In genomic region chr2:84969511-84970265, GRCh38 we compare ENCODE assay signal across 8 cellular contexts. TPM values are rescaled to one million over a fixed set of nuclear protein-coding genes. Genes with fewer than 3 reads are reported as not detected.
DNase-seq lines count a peak whose midpoint lies in the region; ATAC-seq, FAIRE-seq and TF ChIP-seq lines count a peak whose summit lies in the region.

No MANE protein-coding gene starts in this region.

- H3K9me3 Mint-ChIP-seq in T-helper 2 cell treated with Interferon-gamma antibody and Interleukin-4, amounts not matched to agents 5 μg/mL and 100 μg/mL, for 36 hours: no peaks in the 10 kb centered on the region
- H3K9me3 Mint-ChIP-seq in naive B cell: peaks cover 0 to 3% (median 0%) of the 10 kb centered on the region in 7 donors

- DNase-seq in AG04450 (ENCODE audit: low read depth, low spot score) (no peak), H54 (ENCODE audit: insufficient read length, low spot score) (no peak), naive B cell (peak; percentile 54), occipital lobe (lab: John Stamatoyannopoulos, UW) (no peak), NCI-H345 (lab: John Stamatoyannopoulos, UW) (no peak)
- DNase-seq in T-helper 2 cell treated with Interferon-gamma antibody and Interleukin-4, amounts not matched to agents 5 μg/mL and 100 μg/mL, for 36 hours (ENCODE audit: low spot score): peak; percentile 19
- DNase-seq in effector CD8-positive, alpha-beta T cell (lab: John Stamatoyannopoulos, UW): peak; percentile 6

- peak overlapping the region; percentile 98 for H3K27ac Mint-ChIP-seq in T-helper 2 cell treated with Interferon-gamma antibody and Interleukin-4, amounts not matched to agents 5 μg/mL and 100 μg/mL, for 36 hours
- H3K27ac Mint-ChIP-seq in naive B cell: peak overlapping the region; percentile 93 to 99 (median 98)

- peaks cover 33% of the 10 kb centered on the region for H3K4me1 Mint-ChIP-seq in T-helper 2 cell treated with Interferon-gamma antibody and Interleukin-4, amounts not matched to agents 5 μg/mL and 100 μg/mL, for 36 hours (ENCODE audit: low read depth)
- peaks cover 44 to 57% (median 51%) of the 10 kb centered on the region in 3 donors for H3K4me1 Mint-ChIP-seq in naive B cell

- peaks cover 3% of the 10 kb centered on the region; the same call in 1 of the 2 replicates for H3K9me3 ChIP-seq in AG04450 (ENCODE audit: control insufficient read depth, insufficient read depth, low read length)

- no peak for TF ChIP-seq POLR2A in H54 (IDR thresholded peaks at IDR 0.05; ENCODE audit: low read depth, low read length)

- peak; percentile 48 for FAIRE-seq in H54 (lab: Jason Lieb, UNC)

- CTCF ChIA-PET in AG04450 (lab: Charles Lee): interaction anchor here (1.1 to 1.6 kb wide), 4 partner anchors 44 to 97 kb away, joined by 4 to 7 read pairs (median 4); no protein-coding TSS in a partner anchor

- peak overlapping the region; percentile 74 for H3K4me3 ChIP-seq in AG04450 (ENCODE audit: low read depth, low read length)

- H3K27me3 ChIP-seq in AG04450 (ENCODE audit: control insufficient read depth, insufficient read depth, low read length): no peaks in the 10 kb centered on the region

- peak overlapping the region; percentile 93 for H3K4me3 Mint-ChIP-seq in T-helper 2 cell treated with Interferon-gamma antibody and Interleukin-4, amounts not matched to agents 5 μg/mL and 100 μg/mL, for 36 hours
- peak overlapping the region; percentile 93 to 99 (median 97) for H3K4me3 Mint-ChIP-seq in naive B cell

- TF ChIP-seq CTCF in AG04450 (IDR thresholded peaks at IDR 0.05; ENCODE audit: low read depth, low read length): no peak

- peak overlapping the region; percentile 89 for H3K27ac ChIP-seq in AG04450 (ENCODE audit: low read depth, low read length)

- ATAC-seq in naive B cell (ENCODE audit: low read depth in 2 of 2): peak in 1 of 2 donors; percentile 5
- ATAC-seq in GM21825 (IDR thresholded peaks at IDR 0.05; ENCODE audit: unreplicated experiment): no peak

- peaks cover 39% of the 10 kb centered on the region for H3K36me3 Mint-ChIP-seq in T-helper 2 cell treated with Interferon-gamma antibody and Interleukin-4, amounts not matched to agents 5 μg/mL and 100 μg/mL, for 36 hours (ENCODE audit: low read depth)
- H3K36me3 Mint-ChIP-seq in naive B cell: peaks cover 4 to 5% of the 10 kb centered on the region in 2 donors

- POLR2A ChIA-PET in AG04450 (lab: Yijun Ruan, JAX): interaction anchor here (0.6 to 1.7 kb wide), 4 partner anchors 9 to 63 kb away, joined by 3 to 11 read pairs (median 4); no protein-coding TSS in a partner anchor

- no peaks in the 10 kb centered on the region for H3K27me3 Mint-ChIP-seq in T-helper 2 cell treated with Interferon-gamma antibody and Interleukin-4, amounts not matched to agents 5 μg/mL and 100 μg/mL, for 36 hours (ENCODE audit: low read depth)
- no peaks in the 10 kb centered on the region for H3K27me3 Mint-ChIP-seq in naive B cell

RNA-seq across cellular contexts. Expression of gene KCMF1, which starts 1.3 kb away (rescaled TPM):
- polyA plus RNA-seq in AG04450 (2011; rRNA removed) (90.9 and 121 TPM in 2 replicates), naive B cell (ENCODE audit: low read depth in 6 of 6) (10 to 100 TPM; 19.3 to 41.3 (median 25.9) TPM)
- 58.2 and 120 TPM in 2 replicates for polyA minus RNA-seq in AG04450 (2011; rRNA and poly(A)+ RNA removed)
- 48.8 TPM for total RNA-seq in occipital lobe

Comparison
In these comparisons a context has a peak if more than half of its experiments do, and no peak if none do; other contexts are left out.
1. DNase-seq: peak in T-helper 2 cell treated with Interferon-gamma antibody and Interleukin-4, amounts not matched to agents 5 μg/mL and 100 μg/mL, for 36 hours (single experiment), effector CD8-positive, alpha-beta T cell (single experiment) and naive B cell (single experiment); none in AG04450 (single experiment), H54 (single experiment), occipital lobe (single experiment) and NCI-H345 (single experiment).